1 cellular context compared by ENCODE assay signal in genomic region chr9:97075289-97075870, GRCh38.
TF ChIP-seq lines count a peak whose summit lies in the region.

No MANE protein-coding gene starts in this region.

TF ChIP-seq in HepG2, 621 proteins besides CTCF, POLR2A, EP300 and RAD21 (continued from another document and continues in another):
- TF ChIP-seq, protein P1, sequence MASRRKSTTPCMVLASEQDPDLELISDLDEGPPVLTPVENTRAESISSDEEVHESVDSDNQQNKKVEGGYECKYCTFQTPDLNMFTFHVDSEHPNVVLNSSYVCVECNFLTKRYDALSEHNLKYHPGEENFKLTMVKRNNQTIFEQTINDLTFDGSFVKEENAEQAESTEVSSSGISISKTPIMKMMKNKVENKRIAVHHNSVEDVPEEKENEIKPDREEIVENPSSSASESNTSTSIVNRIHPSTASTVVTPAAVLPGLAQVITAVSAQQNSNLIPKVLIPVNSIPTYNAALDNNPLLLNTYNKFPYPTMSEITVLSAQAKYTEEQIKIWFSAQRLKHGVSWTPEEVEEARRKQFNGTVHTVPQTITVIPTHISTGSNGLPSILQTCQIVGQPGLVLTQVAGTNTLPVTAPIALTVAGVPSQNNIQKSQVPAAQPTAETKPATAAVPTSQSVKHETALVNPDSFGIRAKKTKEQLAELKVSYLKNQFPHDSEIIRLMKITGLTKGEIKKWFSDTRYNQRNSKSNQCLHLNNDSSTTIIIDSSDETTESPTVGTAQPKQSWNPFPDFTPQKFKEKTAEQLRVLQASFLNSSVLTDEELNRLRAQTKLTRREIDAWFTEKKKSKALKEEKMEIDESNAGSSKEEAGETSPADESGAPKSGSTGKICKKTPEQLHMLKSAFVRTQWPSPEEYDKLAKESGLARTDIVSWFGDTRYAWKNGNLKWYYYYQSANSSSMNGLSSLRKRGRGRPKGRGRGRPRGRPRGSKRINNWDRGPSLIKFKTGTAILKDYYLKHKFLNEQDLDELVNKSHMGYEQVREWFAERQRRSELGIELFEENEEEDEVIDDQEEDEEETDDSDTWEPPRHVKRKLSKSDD (CRISPR knock-in tag; IDR thresholded peaks at IDR 0.05; ENCODE audit: low read depth): no peak
- no peak for TF ChIP-seq ZFP36L2 (CRISPR knock-in tag; IDR thresholded peaks at IDR 0.05)
- TF ChIP-seq MBD4 (IDR thresholded peaks at IDR 0.05; ENCODE audit: borderline replicate concordance, low read length): no peak
- TF ChIP-seq ZNF253 (CRISPR knock-in tag; IDR thresholded peaks at IDR 0.05; ENCODE audit: borderline replicate concordance): no peak
- TF ChIP-seq YY1 (IDR thresholded peaks at IDR 0.05; ENCODE audit: insufficient read depth, insufficient replicate concordance, low read depth, low read length): no peak
- TF ChIP-seq, protein P2, sequence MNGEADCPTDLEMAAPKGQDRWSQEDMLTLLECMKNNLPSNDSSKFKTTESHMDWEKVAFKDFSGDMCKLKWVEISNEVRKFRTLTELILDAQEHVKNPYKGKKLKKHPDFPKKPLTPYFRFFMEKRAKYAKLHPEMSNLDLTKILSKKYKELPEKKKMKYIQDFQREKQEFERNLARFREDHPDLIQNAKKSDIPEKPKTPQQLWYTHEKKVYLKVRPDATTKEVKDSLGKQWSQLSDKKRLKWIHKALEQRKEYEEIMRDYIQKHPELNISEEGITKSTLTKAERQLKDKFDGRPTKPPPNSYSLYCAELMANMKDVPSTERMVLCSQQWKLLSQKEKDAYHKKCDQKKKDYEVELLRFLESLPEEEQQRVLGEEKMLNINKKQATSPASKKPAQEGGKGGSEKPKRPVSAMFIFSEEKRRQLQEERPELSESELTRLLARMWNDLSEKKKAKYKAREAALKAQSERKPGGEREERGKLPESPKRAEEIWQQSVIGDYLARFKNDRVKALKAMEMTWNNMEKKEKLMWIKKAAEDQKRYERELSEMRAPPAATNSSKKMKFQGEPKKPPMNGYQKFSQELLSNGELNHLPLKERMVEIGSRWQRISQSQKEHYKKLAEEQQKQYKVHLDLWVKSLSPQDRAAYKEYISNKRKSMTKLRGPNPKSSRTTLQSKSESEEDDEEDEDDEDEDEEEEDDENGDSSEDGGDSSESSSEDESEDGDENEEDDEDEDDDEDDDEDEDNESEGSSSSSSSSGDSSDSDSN (CRISPR knock-in tag; IDR thresholded peaks at IDR 0.05): no peak
- no peak for TF ChIP-seq SP2 (CRISPR knock-in tag; IDR thresholded peaks at IDR 0.05)
- TF ChIP-seq HBP1 (CRISPR knock-in tag; IDR thresholded peaks at IDR 0.05; ENCODE audit: low read depth): no peak
- TF ChIP-seq ERF (CRISPR knock-in tag; IDR thresholded peaks at IDR 0.05): no peak
- TF ChIP-seq SRF (IDR thresholded peaks at IDR 0.05; ENCODE audit: low read depth, low read length): no peak
- TF ChIP-seq ZNF142 (CRISPR knock-in tag; IDR thresholded peaks at IDR 0.05): no peak
- TF ChIP-seq, protein P3, sequence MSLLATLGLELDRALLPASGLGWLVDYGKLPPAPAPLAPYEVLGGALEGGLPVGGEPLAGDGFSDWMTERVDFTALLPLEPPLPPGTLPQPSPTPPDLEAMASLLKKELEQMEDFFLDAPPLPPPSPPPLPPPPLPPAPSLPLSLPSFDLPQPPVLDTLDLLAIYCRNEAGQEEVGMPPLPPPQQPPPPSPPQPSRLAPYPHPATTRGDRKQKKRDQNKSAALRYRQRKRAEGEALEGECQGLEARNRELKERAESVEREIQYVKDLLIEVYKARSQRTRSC (CRISPR knock-in tag; IDR thresholded peaks at IDR 0.05; ENCODE audit: low read depth): no peak
- TF ChIP-seq, protein P4, sequence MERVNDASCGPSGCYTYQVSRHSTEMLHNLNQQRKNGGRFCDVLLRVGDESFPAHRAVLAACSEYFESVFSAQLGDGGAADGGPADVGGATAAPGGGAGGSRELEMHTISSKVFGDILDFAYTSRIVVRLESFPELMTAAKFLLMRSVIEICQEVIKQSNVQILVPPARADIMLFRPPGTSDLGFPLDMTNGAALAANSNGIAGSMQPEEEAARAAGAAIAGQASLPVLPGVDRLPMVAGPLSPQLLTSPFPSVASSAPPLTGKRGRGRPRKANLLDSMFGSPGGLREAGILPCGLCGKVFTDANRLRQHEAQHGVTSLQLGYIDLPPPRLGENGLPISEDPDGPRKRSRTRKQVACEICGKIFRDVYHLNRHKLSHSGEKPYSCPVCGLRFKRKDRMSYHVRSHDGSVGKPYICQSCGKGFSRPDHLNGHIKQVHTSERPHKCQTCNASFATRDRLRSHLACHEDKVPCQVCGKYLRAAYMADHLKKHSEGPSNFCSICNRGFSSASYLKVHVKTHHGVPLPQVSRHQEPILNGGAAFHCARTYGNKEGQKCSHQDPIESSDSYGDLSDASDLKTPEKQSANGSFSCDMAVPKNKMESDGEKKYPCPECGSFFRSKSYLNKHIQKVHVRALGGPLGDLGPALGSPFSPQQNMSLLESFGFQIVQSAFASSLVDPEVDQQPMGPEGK (CRISPR knock-in tag; IDR thresholded peaks at IDR 0.05): peak; percentile 52; the same call in 1 of the 2 replicates
- TF ChIP-seq, protein P5, sequence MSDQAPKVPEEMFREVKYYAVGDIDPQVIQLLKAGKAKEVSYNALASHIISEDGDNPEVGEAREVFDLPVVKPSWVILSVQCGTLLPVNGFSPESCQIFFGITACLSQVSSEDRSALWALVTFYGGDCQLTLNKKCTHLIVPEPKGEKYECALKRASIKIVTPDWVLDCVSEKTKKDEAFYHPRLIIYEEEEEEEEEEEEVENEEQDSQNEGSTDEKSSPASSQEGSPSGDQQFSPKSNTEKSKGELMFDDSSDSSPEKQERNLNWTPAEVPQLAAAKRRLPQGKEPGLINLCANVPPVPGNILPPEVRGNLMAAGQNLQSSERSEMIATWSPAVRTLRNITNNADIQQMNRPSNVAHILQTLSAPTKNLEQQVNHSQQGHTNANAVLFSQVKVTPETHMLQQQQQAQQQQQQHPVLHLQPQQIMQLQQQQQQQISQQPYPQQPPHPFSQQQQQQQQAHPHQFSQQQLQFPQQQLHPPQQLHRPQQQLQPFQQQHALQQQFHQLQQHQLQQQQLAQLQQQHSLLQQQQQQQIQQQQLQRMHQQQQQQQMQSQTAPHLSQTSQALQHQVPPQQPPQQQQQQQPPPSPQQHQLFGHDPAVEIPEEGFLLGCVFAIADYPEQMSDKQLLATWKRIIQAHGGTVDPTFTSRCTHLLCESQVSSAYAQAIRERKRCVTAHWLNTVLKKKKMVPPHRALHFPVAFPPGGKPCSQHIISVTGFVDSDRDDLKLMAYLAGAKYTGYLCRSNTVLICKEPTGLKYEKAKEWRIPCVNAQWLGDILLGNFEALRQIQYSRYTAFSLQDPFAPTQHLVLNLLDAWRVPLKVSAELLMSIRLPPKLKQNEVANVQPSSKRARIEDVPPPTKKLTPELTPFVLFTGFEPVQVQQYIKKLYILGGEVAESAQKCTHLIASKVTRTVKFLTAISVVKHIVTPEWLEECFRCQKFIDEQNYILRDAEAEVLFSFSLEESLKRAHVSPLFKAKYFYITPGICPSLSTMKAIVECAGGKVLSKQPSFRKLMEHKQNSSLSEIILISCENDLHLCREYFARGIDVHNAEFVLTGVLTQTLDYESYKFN (CRISPR knock-in tag; conservative IDR thresholded peaks at IDR 0.05): peak; percentile 53; the same call in 1 of the 2 replicates
- TF ChIP-seq ZNF639 (CRISPR knock-in tag; conservative IDR thresholded peaks at IDR 0.05): no peak
- TF ChIP-seq ELK4 (CRISPR knock-in tag; IDR thresholded peaks at IDR 0.05; ENCODE audit: borderline replicate concordance): no peak
- TF ChIP-seq USF2 (IDR thresholded peaks at IDR 0.05; ENCODE audit: low read depth, low read length): no peak
- TF ChIP-seq USF2 (CRISPR knock-in tag; IDR thresholded peaks at IDR 0.05; ENCODE audit: borderline replicate concordance): no peak
- TF ChIP-seq TBX2 (CRISPR knock-in tag; IDR thresholded peaks at IDR 0.05; ENCODE audit: borderline replicate concordance): no peak
- TF ChIP-seq ZNF839 (CRISPR knock-in tag; IDR thresholded peaks at IDR 0.05; ENCODE audit: borderline replicate concordance): no peak
- TF ChIP-seq CBFB (CRISPR knock-in tag; IDR thresholded peaks at IDR 0.05): no peak
- no peak for TF ChIP-seq MEIS2 (CRISPR knock-in tag; IDR thresholded peaks at IDR 0.05)
- TF ChIP-seq SPEN (CRISPR knock-in tag; IDR thresholded peaks at IDR 0.05; ENCODE audit: low read depth): no peak
- no peak for TF ChIP-seq ZNF691 (CRISPR knock-in tag; IDR thresholded peaks at IDR 0.05; ENCODE audit: borderline replicate concordance, low read depth)
- TF ChIP-seq ZMYM4 (CRISPR knock-in tag; IDR thresholded peaks at IDR 0.05): no peak
- TF ChIP-seq THAP11 (CRISPR knock-in tag; IDR thresholded peaks at IDR 0.05): no peak
- no peak for TF ChIP-seq GABPA (IDR thresholded peaks at IDR 0.05; ENCODE audit: low read depth, low read length)
- TF ChIP-seq GABPA (CRISPR knock-in tag; IDR thresholded peaks at IDR 0.05; ENCODE audit: low read depth): peak; percentile 34; the same call in 1 of the 2 replicates
- TF ChIP-seq ADNP (CRISPR knock-in tag; IDR thresholded peaks at IDR 0.05): no peak
